Comparison of ENCODE assay signal across 11 cellular contexts in genomic region chr5:173371400-173371799, GRCh38.
"Had no signal": no experiment of that assay in that cellular context is flagged by ENCODE, and none has a peak within 500 bp of the region (broad histone marks: within the 10 kb centered on the region; RNA-seq: fewer than 3 reads in every experiment).

No MANE protein-coding gene starts in this region.

- H3K4me2 ChIP-seq: GM23338 had no signal

- H3K36me3 ChIP-seq: HAP-1 had no signal

- DNase-seq: GM23248, GOT3, H7, H9, HCEC 1CT, HFFc6 had no signal

- H3K4me3 ChIP-seq: GM23248, GM23338, HAP-1 had no signal

- H3K27ac Mint-ChIP-seq: GM23338, H9, HFFc6 had no signal

- H3K4me3 Mint-ChIP-seq: GM23338, H9, HFFc6 had no signal

- H3K9me3 ChIP-seq: HAP-1 had no signal

- H3K9ac ChIP-seq: GM23248 had no signal

- H2AFZ ChIP-seq: GM23248, GM23338 had no signal

- FAIRE-seq: H1, H54 had no signal

- H3K4me1 ChIP-seq: HAP-1 had no signal

- H3K4me1 Mint-ChIP-seq: GM23338, H9 had no signal

- ATAC-seq: GM23338, HCT116 had no signal

- H3K27ac ChIP-seq: GM23248 had no signal
